Comparison of ENCODE assay signal across 13 cellular contexts in the genomic region with DNA sequence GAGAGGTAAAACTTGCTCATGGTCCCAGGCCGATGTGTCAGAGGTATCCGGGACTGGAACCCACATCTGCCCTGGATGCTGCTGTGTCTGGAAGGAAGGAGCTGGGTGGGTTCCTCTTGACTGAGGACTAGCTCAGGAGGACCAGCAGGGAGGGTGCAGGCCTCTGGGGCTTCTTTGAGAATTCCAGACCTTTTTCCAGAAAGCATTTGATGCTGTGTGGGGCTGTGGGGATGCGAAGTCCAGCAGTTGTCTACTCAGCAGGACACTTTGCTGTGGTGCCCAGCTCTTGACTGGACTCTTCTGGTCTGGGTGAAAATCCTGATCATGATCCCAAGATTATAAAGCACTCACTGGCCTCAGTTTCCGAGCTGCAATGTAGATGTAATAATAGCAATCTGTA. TPM values are rescaled to one million over a fixed set of nuclear protein-coding genes. Genes with fewer than 3 reads are reported as not detected.
"Had no signal": no experiment of that assay in that cellular context is flagged by ENCODE, and none has a peak within 500 bp of the region (broad histone marks: within the 10 kb centered on the region; RNA-seq: fewer than 3 reads in every experiment).

No MANE protein-coding gene starts in this region.

- DNase-seq: activated CD4-positive, alpha-beta T cell treated with anti-CD3 and anti-CD28 coated beads, Interleukin-2, amount 10 ng/mL, durations not matched to agents 7 days and 5 days; activated CD4-positive, CD25-positive, alpha-beta regulatory T cell; activated CD8-positive, alpha-beta memory T cell treated with anti-CD3 and anti-CD28 coated beads for 24 hours; amniotic stem cell; cerebellar nuclear complex; dermis blood vessel endothelial cell; SHP77; stimulated activated CD4-positive, alpha-beta T cell treated with anti-CD3 and anti-CD28 coated beads, Interleukin-4, amount 100 ng/mL, for 24 hours; thyroid gland had no signal

- H3K27me3 ChIP-seq: thyroid gland had no signal

- H3K36me3 ChIP-seq: thyroid gland had no signal

- ATAC-seq: sciatic nerve had no signal

- H3K9me3 ChIP-seq: thyroid gland had no signal

RNA-seq across cellular contexts. Expression of gene RAMP3, which starts 1.7 kb away (rescaled TPM):
- total RNA-seq: activated CD4-positive, alpha-beta T cell treated with anti-CD3 and anti-CD28 coated beads, Interleukin-2, amount 10 ng/mL, durations not matched to agents 7 days and 5 days; epithelial cell of proximal tubule; glomerular endothelial cell; T-helper 2 cell treated with Interferon-gamma antibody and Interleukin-4, amounts not matched to agents 100 ng/mL and 5 ng/mL, for 36 hours had no signal
